ENCODE assay signal across 16 cellular contexts in the genomic region with DNA sequence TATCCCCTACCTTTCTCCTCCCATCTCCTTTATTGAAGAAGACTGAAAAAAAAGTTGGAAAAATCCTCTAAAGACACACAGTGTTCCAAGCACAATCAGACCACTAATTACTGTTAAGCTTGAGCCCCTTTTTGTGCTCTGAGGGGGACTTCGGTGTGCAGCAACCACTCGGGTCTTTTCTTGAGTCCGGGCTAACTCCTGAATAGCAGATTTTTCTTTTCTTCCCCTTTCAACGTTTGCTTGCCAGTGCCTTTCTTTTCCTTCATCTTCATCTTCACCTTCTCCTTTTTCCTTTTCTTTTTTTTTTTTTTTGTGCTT. TPM values are rescaled to one million over a fixed set of nuclear protein-coding genes. Genes with fewer than 3 reads are reported as not detected.
DNase-seq lines count a peak whose midpoint lies in the region; TF ChIP-seq lines count a peak whose summit lies in the region.
"Had no signal": no experiment of that assay in that cellular context is flagged by ENCODE, and none has a peak within 500 bp of the region (broad histone marks: within the 10 kb centered on the region; RNA-seq: fewer than 3 reads in every experiment).

No MANE protein-coding gene starts in this region.

- peak overlapping the region; percentile 83 for H2BK5ac ChIP-seq in mesendoderm (ENCODE audit: low read length)

- H3K27me3 ChIP-seq in Caco-2 (replicated peaks; ENCODE audit: control insufficient read depth, insufficient read depth, low read length), result no peaks in the 10 kb centered on the region
- H3K27me3 ChIP-seq in HUES48 (ENCODE audit: control insufficient read depth, insufficient read depth, low read length), result no peaks in the 10 kb centered on the region
- H3K27me3 ChIP-seq in mesendoderm (ENCODE audit: insufficient read depth, low read length, poor library complexity), result no peaks in the 10 kb centered on the region

- H3K79me2 ChIP-seq in mesendoderm (ENCODE audit: control insufficient read depth, insufficient read depth, low read length), result no peaks in the 10 kb centered on the region

- H3K27ac ChIP-seq in HUES48 (ENCODE audit: low read depth, low read length), result peak overlapping the region; percentile 77
- H3K27ac ChIP-seq in mesendoderm (ENCODE audit: low read depth, low read length), result no peak overlapping the region

- H3K4me3 ChIP-seq in Caco-2 (ENCODE audit: low read depth, low read length), result no peak overlapping the region
- no peak overlapping the region for H3K4me3 ChIP-seq in HUES48 (ENCODE audit: low read depth, low read length)
- H3K4me3 ChIP-seq in mesendoderm (ENCODE audit: low read length), result no peak overlapping the region

- H3K9ac ChIP-seq in HUES48 (ENCODE audit: low read depth, low read length) (no peak overlapping the region), mesendoderm (ENCODE audit: low read length) (no peak overlapping the region)

- no peak overlapping the region for H4K8ac ChIP-seq in mesendoderm (ENCODE audit: low read depth, low read length)

- H3K4me3 Mint-ChIP-seq in Caco-2 (ENCODE audit: unreplicated experiment) (no peak overlapping the region), brain (peak overlapping the region in 3 of 5 experiments; percentile 60 to 77 (median 74))

- H3K36me3 Mint-ChIP-seq in Caco-2 (ENCODE audit: insufficient read depth, unreplicated experiment) (no peaks in the 10 kb centered on the region), brain (no peaks in the 10 kb centered on the region)

- H2AK5ac ChIP-seq in mesendoderm (ENCODE audit: low read length), result no peak overlapping the region

- H3K79me1 ChIP-seq in mesendoderm (ENCODE audit: low read length), result no peaks in the 10 kb centered on the region

- POLR2A ChIA-PET in Caco-2 (lab: Charles Lee), result no interaction called here

- no CpG with 5 or more reads among the region's 4 CpGs for WGBS in mesendoderm (ENCODE audit: extremely low coverage, insufficient coverage, low lambda C conversion rate)

- DNase-seq in Caco-2 (no peak), mesendoderm (no peak), NCI-H2029 treated with DMSO at 0.1 percent for 48 hours (lab: John Stamatoyannopoulos, UW) (no peak), NCI-H187 treated with DMSO at 0.1 percent for 48 hours (lab: John Stamatoyannopoulos, UW) (no peak), DMS79 (lab: John Stamatoyannopoulos, UW) (no peak)
- no peak for DNase-seq in activated CD4-positive, alpha-beta T cell treated with anti-CD3 and anti-CD28 coated beads, Interleukin-2, amount 50 U/mL, for 4 hours
- DNase-seq: Calu3, GDM1, IMR-90, NCI-H1436, NCI-H2081 treated with DMSO at 0.1 percent for 48 hours, NCI-H226, NCI-H526, Right ventricle myocardium superior had no signal

- TF ChIP-seq CTCF in Caco-2 (IDR thresholded peaks at IDR 0.05; ENCODE audit: insufficient read depth in 1 of 2, low read depth in 1 of 2, low read length in 1 of 2, severe bottlenecking in 1 of 2, unreplicated experiment in 1 of 2), result no peak
- no peak for TF ChIP-seq CTCF in brain (conservative IDR thresholded peaks at IDR 0.05)

- H3K36me3 ChIP-seq in Caco-2 (ENCODE audit: control insufficient read depth, insufficient read depth, low read length) (no peaks in the 10 kb centered on the region), HUES48 (ENCODE audit: control insufficient read depth, insufficient read depth, low read length) (no peaks in the 10 kb centered on the region), mesendoderm (ENCODE audit: control insufficient read depth, insufficient read depth, low read length) (no peaks in the 10 kb centered on the region)

- H2BK120ac ChIP-seq in mesendoderm (ENCODE audit: low read depth, low read length), result peak overlapping the region; percentile 4

- H3K27me3 Mint-ChIP-seq in Caco-2 (ENCODE audit: insufficient read depth, unreplicated experiment) (no peaks in the 10 kb centered on the region), brain (peaks cover 4% of the 10 kb centered on the region)

- peak overlapping the region; percentile 6 for H3K18ac ChIP-seq in mesendoderm (ENCODE audit: low read length)

- H3K4me1 ChIP-seq in Caco-2, result peaks cover 49% of the 10 kb centered on the region
- H3K4me1 ChIP-seq in HUES48 (ENCODE audit: control insufficient read depth, insufficient read depth, low read length), result peaks cover 48% of the 10 kb centered on the region
- H3K4me1 ChIP-seq in mesendoderm (ENCODE audit: control insufficient read depth, low read depth, low read length), result peaks cover 13% of the 10 kb centered on the region

- H3K4ac ChIP-seq in mesendoderm (ENCODE audit: low read depth, low read length), result peak overlapping the region; percentile 26

- BruUV-seq in Caco-2 (replicated peaks; lab: Mats Ljungman, UMichigan), result no TSS peak

- peak overlapping the region; percentile 66 for H3K56ac ChIP-seq in mesendoderm (ENCODE audit: low read length)

- CTCF ChIA-PET in Caco-2 (lab: Charles Lee), result interaction anchor here (0.8 kb wide), 1 partner anchor 44 kb away, joined by 3 read pairs; no protein-coding TSS in a partner anchor

- no peak overlapping the region for H3K4me2 ChIP-seq in mesendoderm (ENCODE audit: low read length)

- H2BK15ac ChIP-seq in mesendoderm (replicated peaks; ENCODE audit: low read depth), result peak overlapping the region; percentile 79

- H3K27ac Mint-ChIP-seq in Caco-2 (ENCODE audit: unreplicated experiment) (peak overlapping the region; percentile 88), brain (peak overlapping the region in 3 of 5 experiments; percentile 36 to 95 (median 72))

- H3K9me3 Mint-ChIP-seq in Caco-2 (ENCODE audit: unreplicated experiment) (no peaks in the 10 kb centered on the region), brain (no peaks in the 10 kb centered on the region)

- no peak overlapping the region for H4K5ac ChIP-seq in mesendoderm (ENCODE audit: low read length)

- intact Hi-C loops in Caco-2 (cut with micrococcal nuclease; ENCODE audit: unreplicated experiment), result no loop called here

- no peak overlapping the region for H3K23ac ChIP-seq in mesendoderm (ENCODE audit: low read length)

- H3K9me3 ChIP-seq in Caco-2 (no peaks in the 10 kb centered on the region), HUES48 (ENCODE audit: control insufficient read depth, insufficient read depth, low read length) (no peaks in the 10 kb centered on the region)

- H3K4me1 Mint-ChIP-seq in Caco-2 (ENCODE audit: low read depth, unreplicated experiment), result peaks cover 32% of the 10 kb centered on the region
- peaks cover 70% of the 10 kb centered on the region for H3K4me1 Mint-ChIP-seq in brain

RNA-seq across cellular contexts. Expression of a gene that starts 43.1 kb away (rescaled TPM):
- total RNA-seq in Caco-2 (2022), result 59.1 and 61.4 TPM in 2 replicates
- 2.0 TPM for polyA plus RNA-seq in brain (ENCODE audit: insufficient read depth, low read depth, low replicate concordance)
- polyA plus RNA-seq in mesendoderm (2013, experiment 1 of 2), result 42.5 TPM
- 41.3 TPM for polyA plus RNA-seq in mesendoderm (2013, experiment 2 of 2)
